In the genomic region with DNA sequence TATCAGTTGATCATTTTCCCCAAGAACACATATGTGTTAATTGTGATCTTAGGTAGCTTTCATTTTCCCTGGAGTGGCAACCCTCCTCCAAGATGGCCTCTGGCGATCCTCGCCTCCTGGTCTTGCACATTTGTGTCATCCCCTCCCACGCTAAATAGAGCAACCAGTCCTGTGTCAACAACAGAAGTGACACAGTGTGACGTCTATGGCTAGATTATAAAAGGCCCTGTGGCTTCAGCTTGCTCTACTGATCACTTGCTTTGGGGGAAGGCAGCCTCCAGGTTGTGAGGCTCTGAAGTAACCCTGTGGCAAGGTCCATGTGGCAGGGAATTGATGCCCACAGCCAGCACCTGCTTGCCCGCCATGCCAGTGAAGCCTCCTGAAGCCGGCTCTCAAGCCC, we compare ENCODE assay signal across 2 cellular contexts.
A peak's percentile ranks its signal among the peaks of the same experiment; 100 is the strongest.
TF ChIP-seq lines count a peak whose summit lies in the region.

No MANE protein-coding gene starts in this region.

TF ChIP-seq in HEK293, 187 proteins besides CTCF, POLR2A, EP300 and RAD21:
- TF ChIP-seq ZNF350 (tag by site-specific recombination; IDR thresholded peaks at IDR 0.05) (peak; percentile 43; the same call in 1 of the 2 replicates), BCL11A (tag by site-specific recombination; IDR thresholded peaks at IDR 0.05; ENCODE audit: low read depth) (no peak)
- TF ChIP-seq, protein P1, sequence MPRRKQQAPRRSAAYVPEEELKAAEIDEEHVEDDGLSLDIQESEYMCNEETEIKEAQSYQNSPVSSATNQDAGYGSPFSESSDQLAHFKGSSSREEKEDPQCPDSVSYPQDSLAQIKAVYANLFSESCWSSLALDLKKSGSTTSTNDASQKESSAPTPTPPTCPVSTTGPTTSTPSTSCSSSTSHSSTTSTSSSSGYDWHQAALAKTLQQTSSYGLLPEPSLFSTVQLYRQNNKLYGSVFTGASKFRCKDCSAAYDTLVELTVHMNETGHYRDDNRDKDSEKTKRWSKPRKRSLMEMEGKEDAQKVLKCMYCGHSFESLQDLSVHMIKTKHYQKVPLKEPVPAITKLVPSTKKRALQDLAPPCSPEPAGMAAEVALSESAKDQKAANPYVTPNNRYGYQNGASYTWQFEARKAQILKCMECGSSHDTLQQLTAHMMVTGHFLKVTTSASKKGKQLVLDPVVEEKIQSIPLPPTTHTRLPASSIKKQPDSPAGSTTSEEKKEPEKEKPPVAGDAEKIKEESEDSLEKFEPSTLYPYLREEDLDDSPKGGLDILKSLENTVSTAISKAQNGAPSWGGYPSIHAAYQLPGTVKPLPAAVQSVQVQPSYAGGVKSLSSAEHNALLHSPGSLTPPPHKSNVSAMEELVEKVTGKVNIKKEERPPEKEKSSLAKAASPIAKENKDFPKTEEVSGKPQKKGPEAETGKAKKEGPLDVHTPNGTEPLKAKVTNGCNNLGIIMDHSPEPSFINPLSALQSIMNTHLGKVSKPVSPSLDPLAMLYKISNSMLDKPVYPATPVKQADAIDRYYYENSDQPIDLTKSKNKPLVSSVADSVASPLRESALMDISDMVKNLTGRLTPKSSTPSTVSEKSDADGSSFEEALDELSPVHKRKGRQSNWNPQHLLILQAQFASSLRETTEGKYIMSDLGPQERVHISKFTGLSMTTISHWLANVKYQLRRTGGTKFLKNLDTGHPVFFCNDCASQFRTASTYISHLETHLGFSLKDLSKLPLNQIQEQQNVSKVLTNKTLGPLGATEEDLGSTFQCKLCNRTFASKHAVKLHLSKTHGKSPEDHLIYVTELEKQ (tag by site-specific recombination; IDR thresholded peaks at IDR 0.05; ENCODE audit: borderline replicate concordance) = no peak

TF ChIP-seq in K562, 482 proteins besides CTCF, POLR2A, EP300 and RAD21:
- TF ChIP-seq PRPF4 (IDR thresholded peaks at IDR 0.05; ENCODE audit: insufficient read depth, low read depth, low read length, poor library complexity, severe bottlenecking) (no peak), MCM3 (IDR thresholded peaks at IDR 0.05) (no peak), CREM (IDR thresholded peaks at IDR 0.05; ENCODE audit: low read depth) (peak; percentile 67), ASH1L (IDR thresholded peaks at IDR 0.05; ENCODE audit: borderline replicate concordance, low read depth, partially characterized antibody) (no peak), CREB1 (IDR thresholded peaks at IDR 0.05) (peak; percentile 53; the same call in 1 of the 2 replicates), CREB1 (CRISPR knock-in tag; IDR thresholded peaks at IDR 0.05) (no peak), ZNF3 (CRISPR knock-in tag; IDR thresholded peaks at IDR 0.05) (no peak), EGR1 (conservative IDR thresholded peaks at IDR 0.05) (peak; percentile 68), FOXA3 (CRISPR knock-in tag; conservative IDR thresholded peaks at IDR 0.05 in 1 of 2, IDR thresholded peaks at IDR 0.05 in 1 of 2) (peak in 1 of 2 experiments; percentile 69; a peak in 1 of 4 replicates), TEAD1 (CRISPR knock-in tag; IDR thresholded peaks at IDR 0.05) (no peak), KLF10 (CRISPR knock-in tag; IDR thresholded peaks at IDR 0.05) (no peak), ZNF140 (CRISPR knock-in tag; IDR thresholded peaks at IDR 0.05) (no peak), WHSC1 (IDR thresholded peaks at IDR 0.05; ENCODE audit: low read length) (no peak), SAFB2 (IDR thresholded peaks at IDR 0.05; ENCODE audit: borderline replicate concordance, low read depth, low read length, severe bottlenecking) (no peak), ATF1 (CRISPR knock-in tag; IDR thresholded peaks at IDR 0.05) (no peak), ATF1 (tag; IDR thresholded peaks at IDR 0.05) (0 out of 2 replicates have a peak, but pooled peaks have one; percentile 22), YY1 (IDR thresholded peaks at IDR 0.05; ENCODE audit: borderline replicate concordance in 1 of 3, control insufficient read depth in 1 of 3, extremely low read depth in 1 of 3, insufficient read depth in 3 of 3, insufficient read length in 1 of 3, insufficient replicate concordance in 2 of 3, low read depth in 1 of 3, low read length in 2 of 3) (peak in 2 of 3 experiments; percentile 15 to 67), HDAC2 (IDR thresholded peaks at IDR 0.05) (no peak), RCOR1 (IDR thresholded peaks at IDR 0.05; ENCODE audit: borderline replicate concordance in 1 of 2, low read depth in 2 of 2, low read length in 2 of 2) (no peak)
- TF ChIP-seq, protein P2, sequence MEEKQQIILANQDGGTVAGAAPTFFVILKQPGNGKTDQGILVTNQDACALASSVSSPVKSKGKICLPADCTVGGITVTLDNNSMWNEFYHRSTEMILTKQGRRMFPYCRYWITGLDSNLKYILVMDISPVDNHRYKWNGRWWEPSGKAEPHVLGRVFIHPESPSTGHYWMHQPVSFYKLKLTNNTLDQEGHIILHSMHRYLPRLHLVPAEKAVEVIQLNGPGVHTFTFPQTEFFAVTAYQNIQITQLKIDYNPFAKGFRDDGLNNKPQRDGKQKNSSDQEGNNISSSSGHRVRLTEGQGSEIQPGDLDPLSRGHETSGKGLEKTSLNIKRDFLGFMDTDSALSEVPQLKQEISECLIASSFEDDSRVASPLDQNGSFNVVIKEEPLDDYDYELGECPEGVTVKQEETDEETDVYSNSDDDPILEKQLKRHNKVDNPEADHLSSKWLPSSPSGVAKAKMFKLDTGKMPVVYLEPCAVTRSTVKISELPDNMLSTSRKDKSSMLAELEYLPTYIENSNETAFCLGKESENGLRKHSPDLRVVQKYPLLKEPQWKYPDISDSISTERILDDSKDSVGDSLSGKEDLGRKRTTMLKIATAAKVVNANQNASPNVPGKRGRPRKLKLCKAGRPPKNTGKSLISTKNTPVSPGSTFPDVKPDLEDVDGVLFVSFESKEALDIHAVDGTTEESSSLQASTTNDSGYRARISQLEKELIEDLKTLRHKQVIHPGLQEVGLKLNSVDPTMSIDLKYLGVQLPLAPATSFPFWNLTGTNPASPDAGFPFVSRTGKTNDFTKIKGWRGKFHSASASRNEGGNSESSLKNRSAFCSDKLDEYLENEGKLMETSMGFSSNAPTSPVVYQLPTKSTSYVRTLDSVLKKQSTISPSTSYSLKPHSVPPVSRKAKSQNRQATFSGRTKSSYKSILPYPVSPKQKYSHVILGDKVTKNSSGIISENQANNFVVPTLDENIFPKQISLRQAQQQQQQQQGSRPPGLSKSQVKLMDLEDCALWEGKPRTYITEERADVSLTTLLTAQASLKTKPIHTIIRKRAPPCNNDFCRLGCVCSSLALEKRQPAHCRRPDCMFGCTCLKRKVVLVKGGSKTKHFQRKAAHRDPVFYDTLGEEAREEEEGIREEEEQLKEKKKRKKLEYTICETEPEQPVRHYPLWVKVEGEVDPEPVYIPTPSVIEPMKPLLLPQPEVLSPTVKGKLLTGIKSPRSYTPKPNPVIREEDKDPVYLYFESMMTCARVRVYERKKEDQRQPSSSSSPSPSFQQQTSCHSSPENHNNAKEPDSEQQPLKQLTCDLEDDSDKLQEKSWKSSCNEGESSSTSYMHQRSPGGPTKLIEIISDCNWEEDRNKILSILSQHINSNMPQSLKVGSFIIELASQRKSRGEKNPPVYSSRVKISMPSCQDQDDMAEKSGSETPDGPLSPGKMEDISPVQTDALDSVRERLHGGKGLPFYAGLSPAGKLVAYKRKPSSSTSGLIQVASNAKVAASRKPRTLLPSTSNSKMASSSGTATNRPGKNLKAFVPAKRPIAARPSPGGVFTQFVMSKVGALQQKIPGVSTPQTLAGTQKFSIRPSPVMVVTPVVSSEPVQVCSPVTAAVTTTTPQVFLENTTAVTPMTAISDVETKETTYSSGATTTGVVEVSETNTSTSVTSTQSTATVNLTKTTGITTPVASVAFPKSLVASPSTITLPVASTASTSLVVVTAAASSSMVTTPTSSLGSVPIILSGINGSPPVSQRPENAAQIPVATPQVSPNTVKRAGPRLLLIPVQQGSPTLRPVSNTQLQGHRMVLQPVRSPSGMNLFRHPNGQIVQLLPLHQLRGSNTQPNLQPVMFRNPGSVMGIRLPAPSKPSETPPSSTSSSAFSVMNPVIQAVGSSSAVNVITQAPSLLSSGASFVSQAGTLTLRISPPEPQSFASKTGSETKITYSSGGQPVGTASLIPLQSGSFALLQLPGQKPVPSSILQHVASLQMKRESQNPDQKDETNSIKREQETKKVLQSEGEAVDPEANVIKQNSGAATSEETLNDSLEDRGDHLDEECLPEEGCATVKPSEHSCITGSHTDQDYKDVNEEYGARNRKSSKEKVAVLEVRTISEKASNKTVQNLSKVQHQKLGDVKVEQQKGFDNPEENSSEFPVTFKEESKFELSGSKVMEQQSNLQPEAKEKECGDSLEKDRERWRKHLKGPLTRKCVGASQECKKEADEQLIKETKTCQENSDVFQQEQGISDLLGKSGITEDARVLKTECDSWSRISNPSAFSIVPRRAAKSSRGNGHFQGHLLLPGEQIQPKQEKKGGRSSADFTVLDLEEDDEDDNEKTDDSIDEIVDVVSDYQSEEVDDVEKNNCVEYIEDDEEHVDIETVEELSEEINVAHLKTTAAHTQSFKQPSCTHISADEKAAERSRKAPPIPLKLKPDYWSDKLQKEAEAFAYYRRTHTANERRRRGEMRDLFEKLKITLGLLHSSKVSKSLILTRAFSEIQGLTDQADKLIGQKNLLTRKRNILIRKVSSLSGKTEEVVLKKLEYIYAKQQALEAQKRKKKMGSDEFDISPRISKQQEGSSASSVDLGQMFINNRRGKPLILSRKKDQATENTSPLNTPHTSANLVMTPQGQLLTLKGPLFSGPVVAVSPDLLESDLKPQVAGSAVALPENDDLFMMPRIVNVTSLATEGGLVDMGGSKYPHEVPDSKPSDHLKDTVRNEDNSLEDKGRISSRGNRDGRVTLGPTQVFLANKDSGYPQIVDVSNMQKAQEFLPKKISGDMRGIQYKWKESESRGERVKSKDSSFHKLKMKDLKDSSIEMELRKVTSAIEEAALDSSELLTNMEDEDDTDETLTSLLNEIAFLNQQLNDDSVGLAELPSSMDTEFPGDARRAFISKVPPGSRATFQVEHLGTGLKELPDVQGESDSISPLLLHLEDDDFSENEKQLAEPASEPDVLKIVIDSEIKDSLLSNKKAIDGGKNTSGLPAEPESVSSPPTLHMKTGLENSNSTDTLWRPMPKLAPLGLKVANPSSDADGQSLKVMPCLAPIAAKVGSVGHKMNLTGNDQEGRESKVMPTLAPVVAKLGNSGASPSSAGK (IDR thresholded peaks at IDR 0.05) = 0 out of 2 replicates have a peak, but pooled peaks have one; percentile 9
